ENCODE assay signal across 37 cellular contexts in the genomic region with DNA sequence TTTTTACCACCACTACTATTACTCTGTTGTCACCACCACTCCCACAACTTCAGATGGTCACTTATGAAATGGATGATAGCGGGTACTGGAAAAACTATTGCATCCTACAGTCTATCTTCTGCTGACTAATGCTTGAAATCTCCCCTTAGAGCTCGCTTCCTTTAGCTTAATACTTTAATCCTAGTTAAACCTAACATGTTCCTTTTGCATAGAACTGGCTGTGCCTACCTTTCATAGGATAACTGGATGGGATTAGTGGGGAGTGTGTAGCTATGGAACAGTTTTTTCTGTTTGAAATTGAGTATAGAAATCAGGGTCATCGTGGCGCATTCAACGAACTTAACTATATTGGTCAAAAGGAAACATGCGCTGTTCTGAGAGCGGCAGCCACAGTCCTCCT.
"Had no signal": no experiment of that assay in that cellular context is flagged by ENCODE, and none has a peak within 500 bp of the region (broad histone marks: within the 10 kb centered on the region; RNA-seq: fewer than 3 reads in every experiment).

No MANE protein-coding gene starts in this region.

- H3K9me3 ChIP-seq: adrenal gland, colonic mucosa, right lobe of liver, thyroid gland, upper lobe of right lung had no signal

- H3K4me1 Mint-ChIP-seq: immature natural killer cell had no signal

- ATAC-seq: activated CD4-positive, CD25-positive, alpha-beta regulatory T cell treated with anti-CD3 and anti-CD28 coated beads, Interleukin-2, amount 50 U/mL, for 24 hours; left lung; lower lobe of right lung; natural killer cell; right lobe of liver; stimulated activated memory B cell treated with anti-CD40 and anti-IgM and Interleukin-4, amounts not matched to agents 10 μg/mL and 1 μg/mL and 100 μg/mL, for 72 hours; upper lobe of right lung had no signal

- H3K27ac ChIP-seq: adrenal gland, ascending aorta, cardiac muscle cell, colonic mucosa, left lung, lower lobe of right lung, neural progenitor cell, right lobe of liver, stomach, thyroid gland, upper lobe of right lung, VCaP had no signal

- H3K27me3 Mint-ChIP-seq: activated naive CD8-positive, alpha-beta T cell; brain; stimulated activated memory B cell treated with anti-CD40 and anti-IgM and Interleukin-4, amounts not matched to agents 10 μg/mL and 1 μg/mL and 100 μg/mL, for 72 hours had no signal

- H3K36me3 ChIP-seq: adrenal gland, ascending aorta, cardiac muscle cell, colonic mucosa, left lung, lower lobe of right lung, neural progenitor cell, right lobe of liver, thyroid gland, upper lobe of right lung had no signal

- H3K4me3 ChIP-seq: adrenal gland, ascending aorta, cardiac muscle cell, colonic mucosa, left lung, lower lobe of right lung, neural progenitor cell, right lobe of liver, stomach, thyroid gland, upper lobe of right lung had no signal

- H3K9ac ChIP-seq: neural progenitor cell had no signal

- H3K27ac Mint-ChIP-seq: activated naive CD8-positive, alpha-beta T cell; immature natural killer cell; natural killer cell; neural progenitor cell; stimulated activated memory B cell treated with anti-CD40 and anti-IgM and Interleukin-4, amounts not matched to agents 10 μg/mL and 1 μg/mL and 100 μg/mL, for 72 hours had no signal

- H2AFZ ChIP-seq: neural progenitor cell had no signal

- H3K9me3 Mint-ChIP-seq: immature natural killer cell had no signal

- H3K4me1 ChIP-seq: adrenal gland, ascending aorta, colonic mucosa, left lung, lower lobe of right lung, thyroid gland, upper lobe of right lung had no signal

- H3K4me2 ChIP-seq: neural progenitor cell had no signal

- H3K36me3 Mint-ChIP-seq: natural killer cell had no signal

- H3K27me3 ChIP-seq: adrenal gland, ascending aorta, cardiac muscle cell, colonic mucosa, left lung, neural progenitor cell, right lobe of liver, stomach, thyroid gland, upper lobe of right lung had no signal

- FAIRE-seq: small intestine, TTC549 had no signal

- DNase-seq: activated CD4-positive, alpha-beta T cell treated with anti-CD3 and anti-CD28 coated beads for 48 hours; activated CD4-positive, alpha-beta T cell treated with anti-CD3 and anti-CD28 coated beads, Interleukin-2, amount 50 U/mL, for 48 hours; activated CD8-positive, alpha-beta memory T cell treated with anti-CD3 and anti-CD28 coated beads for 24 hours; activated effector memory CD4-positive, alpha-beta T cell treated with Interleukin-2 at 50 U/mL for 16 hours; activated naive CD4-positive, alpha-beta T cell treated with Interleukin-2 at 50 U/mL for 16 hours; adrenal gland; cerebellar nuclear complex; colonic mucosa; effector memory CD4-positive, alpha-beta T cell; foreskin fibroblast; head of caudate nucleus; hypothalamus; immature natural killer cell; kidney glomerular epithelial cell; left lung; lower lobe of right lung; mesendoderm; natural killer cell; posterior cingulate gyrus; right lobe of liver; small intestine; stimulated activated CD4-positive, alpha-beta T cell treated with anti-CD3 and anti-CD28 coated beads, Interleukin-1b, Interleukin-23, amount 100 ng/mL, for 48 hours; stimulated activated CD4-positive, alpha-beta T cell treated with anti-CD3 and anti-CD28 coated beads, Interleukin-4, amount 100 ng/mL, for 4 hours; stimulated activated CD8-positive, alpha-beta memory T cell treated with anti-CD3 and anti-CD28 coated beads, Interleukin-4, amount 100 ng/mL, for 48 hours; stomach; T-helper 1 cell; thyroid gland; upper lobe of right lung had no signal

- H3K4me3 Mint-ChIP-seq: activated naive CD8-positive, alpha-beta T cell; brain; immature natural killer cell; natural killer cell; neural progenitor cell; stimulated activated memory B cell treated with anti-CD40 and anti-IgM and Interleukin-4, amounts not matched to agents 10 μg/mL and 1 μg/mL and 100 μg/mL, for 72 hours had no signal
